ENCODE assay signal across 12 cellular contexts in the genomic region with DNA sequence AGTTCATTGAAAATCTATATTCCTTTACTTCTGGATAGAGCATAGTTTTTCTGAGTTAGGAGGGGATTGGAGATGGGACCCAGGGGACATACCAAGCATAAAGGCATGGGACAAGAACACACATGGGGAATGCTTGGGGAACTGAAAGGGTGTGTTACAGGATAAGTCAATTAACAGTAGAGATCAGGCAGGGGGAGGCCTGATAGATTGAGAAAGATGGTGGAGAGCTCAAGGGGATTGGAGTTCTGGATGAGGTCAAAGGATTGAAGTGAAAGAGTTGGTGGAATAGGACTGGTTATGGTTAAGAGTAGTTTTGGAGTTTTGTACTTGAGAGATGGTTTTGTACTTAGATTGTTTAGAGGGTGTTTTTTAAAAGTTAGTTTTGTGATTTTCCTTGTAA.
"Had no signal": no experiment of that assay in that cellular context is flagged by ENCODE, and none has a peak within 500 bp of the region (broad histone marks: within the 10 kb centered on the region; RNA-seq: fewer than 3 reads in every experiment).

No MANE protein-coding gene starts in this region.

- H3K27me3 Mint-ChIP-seq: naive thymus-derived CD8-positive, alpha-beta T cell; progenitor cell of endocrine pancreas; stimulated activated naive CD8-positive, alpha-beta T cell treated with anti-CD3 and anti-CD28 coated beads, Interleukin-15, Interleukin-2, amounts not matched to agents 100 ng/mL and 50 ng/mL, for 24 hours had no signal

- H3K27me3 ChIP-seq: left lung, testis had no signal

- DNase-seq: activated CD4-positive, alpha-beta T cell treated with anti-CD3 and anti-CD28 coated beads for 1 hour; activated CD4-positive, alpha-beta T cell treated with anti-CD3 and anti-CD28 coated beads, Interleukin-2, amount 50 U/mL, for 4 hours; activated naive CD4-positive, alpha-beta T cell; activated T-cell treated with anti-CD3 and anti-CD28 coated beads for 4 hours; aorta; left lung; mucosa of descending colon; naive thymus-derived CD8-positive, alpha-beta T cell; testis had no signal

- FAIRE-seq: islet of Langerhans had no signal

- H3K36me3 Mint-ChIP-seq: naive thymus-derived CD8-positive, alpha-beta T cell had no signal

- H3K4me3 ChIP-seq: left lung, mucosa of descending colon, testis had no signal

- H3K4me1 ChIP-seq: testis had no signal

- H3K4me3 Mint-ChIP-seq: stimulated activated naive CD8-positive, alpha-beta T cell treated with anti-CD3 and anti-CD28 coated beads, Interleukin-15, Interleukin-2, amounts not matched to agents 100 ng/mL and 50 ng/mL, for 24 hours had no signal

- H3K9me3 ChIP-seq: left lung, mucosa of descending colon, testis had no signal

- H3K36me3 ChIP-seq: left lung had no signal

- H3K27ac ChIP-seq: testis had no signal

- H3K9me3 Mint-ChIP-seq: naive thymus-derived CD8-positive, alpha-beta T cell; stimulated activated naive CD8-positive, alpha-beta T cell treated with anti-CD3 and anti-CD28 coated beads, Interleukin-15, Interleukin-2, amounts not matched to agents 100 ng/mL and 50 ng/mL, for 24 hours had no signal

- H3K27ac Mint-ChIP-seq: progenitor cell of endocrine pancreas; stimulated activated naive CD8-positive, alpha-beta T cell treated with anti-CD3 and anti-CD28 coated beads, Interleukin-15, Interleukin-2, amounts not matched to agents 100 ng/mL and 50 ng/mL, for 24 hours had no signal
